Comparison of ENCODE assay signal across 8 cellular contexts in the genomic region with DNA sequence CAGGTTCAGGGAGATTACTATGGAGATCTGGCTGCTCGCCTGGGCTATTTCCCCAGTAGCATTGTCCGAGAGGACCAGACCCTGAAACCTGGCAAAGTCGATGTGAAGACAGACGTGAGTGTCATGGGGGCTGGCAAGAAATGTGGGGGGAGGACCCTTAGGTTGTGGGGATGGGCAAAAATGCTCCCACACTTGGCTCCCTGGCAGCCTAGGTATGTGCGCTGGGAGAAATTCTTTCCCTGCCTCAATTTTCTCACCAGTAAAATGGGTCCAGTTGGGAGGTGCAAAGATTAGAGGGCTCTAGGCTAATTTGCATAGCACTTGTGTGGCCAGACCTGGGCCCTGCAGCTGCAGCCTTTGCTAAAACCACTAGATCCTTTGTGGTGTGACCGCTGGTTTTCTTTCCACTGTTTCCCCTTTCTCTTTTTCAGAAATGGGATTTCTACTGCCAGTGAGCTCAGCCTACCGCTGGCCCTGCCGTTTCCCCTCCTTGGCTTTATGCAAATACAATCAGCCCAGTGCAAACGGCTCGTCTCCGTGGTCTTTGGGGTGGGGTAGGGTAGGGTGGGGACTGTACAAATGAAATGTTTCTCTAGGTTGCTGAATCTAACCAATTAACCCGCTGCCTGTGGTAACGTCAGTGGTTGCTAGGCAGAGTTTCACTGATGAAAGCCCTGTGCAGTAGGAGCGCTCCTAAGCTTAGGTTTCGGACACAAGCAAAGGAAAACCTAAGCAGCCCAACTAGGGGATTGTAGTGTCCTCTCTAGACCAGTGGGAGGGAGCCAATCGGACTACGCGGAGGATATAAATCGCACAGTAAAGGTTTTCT. TPM values are rescaled to one million over a fixed set of nuclear protein-coding genes. Genes with fewer than 3 reads are reported as not detected.
DNase-seq lines count a peak whose midpoint lies in the region; ATAC-seq and TF ChIP-seq lines count a peak whose summit lies in the region.

No MANE protein-coding gene starts in this region.

- H3K9ac ChIP-seq in fibroblast of lung (ENCODE audit: insufficient read depth, low read length): peak overlapping the region; percentile 70

- TF ChIP-seq CTCF in Panc1 (IDR thresholded peaks at IDR 0.05) (no peak), fibroblast of lung (conservative IDR thresholded peaks at IDR 0.05 in 1 of 2, IDR thresholded peaks at IDR 0.05 in 1 of 2; ENCODE audit: low read depth in 1 of 2, low read length in 2 of 2) (no peak)

- H3K4me3 ChIP-seq in Panc1 (ENCODE audit: low read depth in 2 of 2, low read length in 2 of 2) (peak overlapping the region; percentile 56 to 87), fibroblast of lung (replicated peaks in 1 of 4; ENCODE audit: control extremely low read depth in 1 of 4, insufficient read depth in 1 of 4, low read depth in 3 of 4, low read length in 4 of 4) (peak overlapping the region; percentile 60 to 86 (median 74))
- peak overlapping the region; percentile 97 for H3K4me3 ChIP-seq in naive thymus-derived CD4-positive, alpha-beta T cell (ENCODE audit: low read length)

- DNase-seq in DMS153 treated with DMSO at 0.1 percent for 48 hours (lab: John Stamatoyannopoulos, UW; ENCODE audit: unreplicated experiment) (peak; percentile 79), KG1 (lab: John Stamatoyannopoulos, UW) (peak; percentile 87), Panc1 (ENCODE audit: low read depth, low spot score) (peak; percentile 81), activated T-helper 1 cell treated with Interleukin-2 at 50 U/mL for 16 hours (ENCODE audit: low read depth) (peak; percentile 77), fibroblast of lung (ENCODE audit: low read depth in 2 of 2) (peak; percentile 88 to 92)
- DNase-seq in naive thymus-derived CD4-positive, alpha-beta T cell: peak; percentile 60 to 93 (median 89)
- DNase-seq in stimulated activated naive B cell treated with anti-CD40 and anti-IgM and Interleukin-4, amounts not matched to agents 10 μg/mL and 1 μg/mL and 100 μg/mL, for 72 hours: peak; percentile 94

- H3K9me3 Mint-ChIP-seq in naive thymus-derived CD4-positive, alpha-beta T cell: peaks cover 0 to 1% (median 0%) of the 10 kb centered on the region in 11 donors
- H3K9me3 Mint-ChIP-seq in stimulated activated naive B cell treated with anti-CD40 and anti-IgM and Interleukin-4, amounts not matched to agents 10 μg/mL and 1 μg/mL and 100 μg/mL, for 72 hours: peaks cover 0 to 3% of the 10 kb centered on the region in 2 donors

- intact Hi-C loops in Panc1 (cut with micrococcal nuclease; ENCODE audit: unreplicated experiment): no loop called here
- intact Hi-C loops in naive thymus-derived CD4-positive, alpha-beta T cell (cut with micrococcal nuclease): loop anchor here (1.0 to 10.0 kb wide), 5 partner anchors 12 to 578 kb away; partner anchors contain the start of genes AKT2 (in 1 of the 2), BLVRB (in 1 of the 2) and TGFB1 (in 1 of the 2)

- no peaks in the 10 kb centered on the region for H3K27me3 ChIP-seq in Panc1 (ENCODE audit: control insufficient read depth, insufficient read depth, low read length)
- H3K27me3 ChIP-seq in fibroblast of lung (ENCODE audit: control insufficient read depth, insufficient read depth, low read length): no peaks in the 10 kb centered on the region
- H3K27me3 ChIP-seq in naive thymus-derived CD4-positive, alpha-beta T cell (ENCODE audit: control insufficient read depth in 2 of 2, insufficient read depth in 2 of 2, low read length in 2 of 2): no peaks in the 10 kb centered on the region

- no TSS peak for BruUV-seq in Panc1 (replicated peaks; lab: Mats Ljungman, UMichigan)

- no peaks in the 10 kb centered on the region for H4K20me1 ChIP-seq in fibroblast of lung (ENCODE audit: control insufficient read depth, extremely low read depth, insufficient read depth, low read length)

- peak overlapping the region; percentile 87 to 99 (median 98) for H3K27ac Mint-ChIP-seq in naive thymus-derived CD4-positive, alpha-beta T cell
- peak overlapping the region; percentile 98 for H3K27ac Mint-ChIP-seq in stimulated activated naive B cell treated with anti-CD40 and anti-IgM and Interleukin-4, amounts not matched to agents 10 μg/mL and 1 μg/mL and 100 μg/mL, for 72 hours

- peak overlapping the region; percentile 91 to 99 (median 96) for H3K4me3 Mint-ChIP-seq in naive thymus-derived CD4-positive, alpha-beta T cell
- peak overlapping the region; percentile 90 to 97 for H3K4me3 Mint-ChIP-seq in stimulated activated naive B cell treated with anti-CD40 and anti-IgM and Interleukin-4, amounts not matched to agents 10 μg/mL and 1 μg/mL and 100 μg/mL, for 72 hours

- peak overlapping the region; percentile 89 for H2AFZ ChIP-seq in fibroblast of lung (ENCODE audit: low read length)

- peak overlapping the region; percentile 90 for H3K27ac ChIP-seq in Panc1 (ENCODE audit: low read length)
- H3K27ac ChIP-seq in fibroblast of lung (ENCODE audit: insufficient read depth, low read length): peak overlapping the region; percentile 87
- peak overlapping the region; percentile 92 for H3K27ac ChIP-seq in naive thymus-derived CD4-positive, alpha-beta T cell (ENCODE audit: low read depth, low read length)

- H3K9me3 ChIP-seq in Panc1 (ENCODE audit: control insufficient read depth, insufficient read depth, low read depth, low read length) (no peaks in the 10 kb centered on the region), fibroblast of lung (ENCODE audit: control insufficient read depth, insufficient read depth, low read depth, low read length) (no peaks in the 10 kb centered on the region)
- H3K9me3 ChIP-seq in naive thymus-derived CD4-positive, alpha-beta T cell (ENCODE audit: control insufficient read depth in 2 of 3, low read length in 3 of 3): no peaks in the 10 kb centered on the region

- POLR2A ChIA-PET in Panc1 (lab: Charles Lee): interaction anchor here (0.6 to 0.7 kb wide), 3 partner anchors 432 to 1539 kb away, joined by 3 to 4 read pairs (median 3); partner anchors contain the start of gene HNRNPUL1
- POLR2A ChIA-PET in naive thymus-derived CD4-positive, alpha-beta T cell (lab: Charles Lee): interaction anchor here (0.5 to 5.6 kb wide), 22 partner anchors 10 to 1098 kb away, joined by 3 to 92 read pairs (median 6); partner anchors contain the start of genes ACTMAP, COQ8B, EGLN2 and HNRNPUL1

- no peaks in the 10 kb centered on the region for H3K27me3 Mint-ChIP-seq in naive thymus-derived CD4-positive, alpha-beta T cell
- no peaks in the 10 kb centered on the region for H3K27me3 Mint-ChIP-seq in stimulated activated naive B cell treated with anti-CD40 and anti-IgM and Interleukin-4, amounts not matched to agents 10 μg/mL and 1 μg/mL and 100 μg/mL, for 72 hours

- peaks cover 6% of the 10 kb centered on the region; the same call in 1 of the 2 replicates for H3K4me1 ChIP-seq in Panc1 (ENCODE audit: control insufficient read depth, insufficient read depth, low read length)
- peaks cover 11% of the 10 kb centered on the region for H3K4me1 ChIP-seq in fibroblast of lung (ENCODE audit: control insufficient read depth, extremely low read depth, insufficient read depth, low read length)
- peaks cover 18 to 24% of the 10 kb centered on the region in 2 donors for H3K4me1 ChIP-seq in naive thymus-derived CD4-positive, alpha-beta T cell (ENCODE audit: control insufficient read depth in 2 of 2, insufficient read depth in 2 of 2, low read length in 2 of 2)

- CTCF ChIA-PET in Panc1 (lab: Charles Lee): interaction anchor here (0.9 to 1.1 kb wide), 2 partner anchors 427 to 486 kb away, joined by 3 to 5 read pairs; no protein-coding TSS in a partner anchor
- CTCF ChIA-PET in naive thymus-derived CD4-positive, alpha-beta T cell (lab: Charles Lee): interaction anchor here (0.6 to 3.6 kb wide), 9 partner anchors 19 to 346 kb away, joined by 3 to 21 read pairs (median 4); partner anchors contain the start of gene EGLN2

- H3K36me3 ChIP-seq in Panc1 (ENCODE audit: control insufficient read depth, insufficient read depth, low read length) (no peaks in the 10 kb centered on the region), fibroblast of lung (ENCODE audit: control insufficient read depth, insufficient read depth, low read length) (peaks cover 1% of the 10 kb centered on the region)
- peaks cover 0 to 4% (median 0%) of the 10 kb centered on the region in 3 experiments for H3K36me3 ChIP-seq in naive thymus-derived CD4-positive, alpha-beta T cell (ENCODE audit: control insufficient read depth in 2 of 3, insufficient read depth in 3 of 3, low read length in 3 of 3)

- in situ Hi-C loops in Panc1 (cut with HindIII; ENCODE audit: low pct_unique_long_range_greater_than_20kb, low sequenced_read_pairs): no loop called here

- peaks cover 5 to 15% (median 7%) of the 10 kb centered on the region in 5 donors for H3K36me3 Mint-ChIP-seq in naive thymus-derived CD4-positive, alpha-beta T cell
- peaks cover 22 to 24% of the 10 kb centered on the region in 2 donors for H3K36me3 Mint-ChIP-seq in stimulated activated naive B cell treated with anti-CD40 and anti-IgM and Interleukin-4, amounts not matched to agents 10 μg/mL and 1 μg/mL and 100 μg/mL, for 72 hours

- peaks cover 30 to 49% (median 38%) of the 10 kb centered on the region in 7 donors for H3K4me1 Mint-ChIP-seq in naive thymus-derived CD4-positive, alpha-beta T cell
- peaks cover 42 to 80% of the 10 kb centered on the region in 2 donors for H3K4me1 Mint-ChIP-seq in stimulated activated naive B cell treated with anti-CD40 and anti-IgM and Interleukin-4, amounts not matched to agents 10 μg/mL and 1 μg/mL and 100 μg/mL, for 72 hours

- ATAC-seq in GM21786 (IDR thresholded peaks at IDR 0.05; ENCODE audit: unreplicated experiment) (peak; percentile 60), Panc1 (peak; percentile 82)
- ATAC-seq in naive thymus-derived CD4-positive, alpha-beta T cell: peak; percentile 73
- ATAC-seq in stimulated activated naive B cell treated with anti-CD40 and anti-IgM and Interleukin-4, amounts not matched to agents 10 μg/mL and 1 μg/mL and 100 μg/mL, for 72 hours (replicated peaks): peak; percentile 69 to 73

- H3K4me2 ChIP-seq in fibroblast of lung (ENCODE audit: extremely low read depth, insufficient read depth, low read length): peak overlapping the region; percentile 99

- H3K79me2 ChIP-seq in fibroblast of lung (ENCODE audit: control insufficient read depth, insufficient read depth, low read length): no peaks in the 10 kb centered on the region

RNA-seq across cellular contexts. Expression of gene RAB4B, which starts 0.9 kb away (rescaled TPM):
- 24.8 TPM for total RNA-seq in Panc1 (2021; ENCODE audit: unreplicated experiment)
- 39.6 TPM for polyA plus RNA-seq in Panc1 (2012; ENCODE audit: insufficient read length)
- total RNA-seq in fibroblast of lung: 4.4 and 10.6 TPM in 2 replicates
- 11.8 and 12.8 TPM in 2 replicates for polyA plus RNA-seq in fibroblast of lung
- polyA plus RNA-seq in fibroblast of lung (2012): 24.0 and 26.1 TPM in 2 replicates
- polyA minus RNA-seq in fibroblast of lung (ENCODE audit: low replicate concordance): 20.2 and 33.3 TPM in 2 replicates
- 10 to 100 TPM; 37.6 to 63.0 (median 52.5) TPM for total RNA-seq in naive thymus-derived CD4-positive, alpha-beta T cell
- polyA plus RNA-seq in naive thymus-derived CD4-positive, alpha-beta T cell: 10 to 100 TPM; 54.7 to 65.2 TPM

RNA-seq across cellular contexts. Expression of gene MIA, which starts 1.9 kb away (rescaled TPM):
- total RNA-seq in Panc1 (2021; ENCODE audit: unreplicated experiment) (2.2 TPM), fibroblast of lung (0.26 TPM in 1 of 2 replicates, not detected in the other)
- 1.4 TPM for polyA plus RNA-seq in Panc1 (2012; ENCODE audit: insufficient read length)
- 0.99 TPM in 1 of 2 replicates, not detected in the other for polyA plus RNA-seq in fibroblast of lung
- polyA plus RNA-seq in fibroblast of lung (2012): 2.0 TPM in 1 of 2 replicates, not detected in the other
- polyA minus RNA-seq in fibroblast of lung (ENCODE audit: low replicate concordance): 2.2 TPM in 1 of 2 replicates, not detected in the other
- total RNA-seq in naive thymus-derived CD4-positive, alpha-beta T cell: 1 to 10 TPM in 2 of 5 experiments, not detected in 3; 4.9 to 7.2 TPM
- polyA plus RNA-seq in naive thymus-derived CD4-positive, alpha-beta T cell: not detected

RNA-seq across cellular contexts. Expression of gene EGLN2, which starts 21.8 kb away (rescaled TPM):
- total RNA-seq in Panc1 (2021; ENCODE audit: unreplicated experiment) (115 TPM), fibroblast of lung (83.2 and 106 TPM in 2 replicates)
- 127 TPM for polyA plus RNA-seq in Panc1 (2012; ENCODE audit: insufficient read length)
- polyA plus RNA-seq in fibroblast of lung: 27.3 and 33.9 TPM in 2 replicates
- polyA plus RNA-seq in fibroblast of lung (2012): 64.9 and 89.0 TPM in 2 replicates
- polyA minus RNA-seq in fibroblast of lung (ENCODE audit: low replicate concordance): 111 and 230 TPM in 2 replicates
- 100 to 1,000 TPM; 122 to 239 (median 157) TPM for total RNA-seq in naive thymus-derived CD4-positive, alpha-beta T cell
- 100 to 1,000 TPM; 154 to 254 TPM for polyA plus RNA-seq in naive thymus-derived CD4-positive, alpha-beta T cell

RNA-seq across cellular contexts. Expression of gene SNRPA, which starts 26.2 kb away (rescaled TPM):
- total RNA-seq in Panc1 (2021; ENCODE audit: unreplicated experiment): 104 TPM
- 96.6 TPM for polyA plus RNA-seq in Panc1 (2012; ENCODE audit: insufficient read length)
- total RNA-seq in fibroblast of lung: 22.1 and 41.9 TPM in 2 replicates
- polyA plus RNA-seq in fibroblast of lung: 74.4 and 134 TPM in 2 replicates
- polyA plus RNA-seq in fibroblast of lung (2012): 54.5 and 108 TPM in 2 replicates
- polyA minus RNA-seq in fibroblast of lung (ENCODE audit: low replicate concordance): 179 and 323 TPM in 2 replicates
- 100 to 1,000 TPM in 1 of 5 experiments, 10 to 100 TPM in 4; 64.1 to 166 (median 72.7) TPM for total RNA-seq in naive thymus-derived CD4-positive, alpha-beta T cell
- 10 to 100 TPM; 44.1 to 57.2 TPM for polyA plus RNA-seq in naive thymus-derived CD4-positive, alpha-beta T cell

RNA-seq across cellular contexts. Expression of gene ACTMAP, which starts 26.9 kb away (rescaled TPM):
- total RNA-seq in Panc1 (2021; ENCODE audit: unreplicated experiment) (5.5 TPM), fibroblast of lung (0.51 and 1.8 TPM in 2 replicates)
- 8.5 TPM for polyA plus RNA-seq in Panc1 (2012; ENCODE audit: insufficient read length)
- polyA plus RNA-seq in fibroblast of lung: 2.2 and 2.5 TPM in 2 replicates
- 4.7 and 5.7 TPM in 2 replicates for polyA plus RNA-seq in fibroblast of lung (2012)
- polyA minus RNA-seq in fibroblast of lung (ENCODE audit: low replicate concordance): 11.6 and 15.6 TPM in 2 replicates
- total RNA-seq in naive thymus-derived CD4-positive, alpha-beta T cell: 10 to 100 TPM in 1 of 5 experiments, 1 to 10 TPM in 4; 5.5 to 13.7 (median 7.8) TPM
- polyA plus RNA-seq in naive thymus-derived CD4-positive, alpha-beta T cell: 1 to 10 TPM; 3.2 to 3.6 TPM

Comparison
In these comparisons a context has a peak if more than half of its experiments do, and no peak if none do; other contexts are left out.
1. Peak in every context shown above with its lines: DNase-seq, ATAC-seq, H3K4me3 ChIP-seq and H3K27ac ChIP-seq.